ENCODE assay signal across 12 cellular contexts in the genomic region with DNA sequence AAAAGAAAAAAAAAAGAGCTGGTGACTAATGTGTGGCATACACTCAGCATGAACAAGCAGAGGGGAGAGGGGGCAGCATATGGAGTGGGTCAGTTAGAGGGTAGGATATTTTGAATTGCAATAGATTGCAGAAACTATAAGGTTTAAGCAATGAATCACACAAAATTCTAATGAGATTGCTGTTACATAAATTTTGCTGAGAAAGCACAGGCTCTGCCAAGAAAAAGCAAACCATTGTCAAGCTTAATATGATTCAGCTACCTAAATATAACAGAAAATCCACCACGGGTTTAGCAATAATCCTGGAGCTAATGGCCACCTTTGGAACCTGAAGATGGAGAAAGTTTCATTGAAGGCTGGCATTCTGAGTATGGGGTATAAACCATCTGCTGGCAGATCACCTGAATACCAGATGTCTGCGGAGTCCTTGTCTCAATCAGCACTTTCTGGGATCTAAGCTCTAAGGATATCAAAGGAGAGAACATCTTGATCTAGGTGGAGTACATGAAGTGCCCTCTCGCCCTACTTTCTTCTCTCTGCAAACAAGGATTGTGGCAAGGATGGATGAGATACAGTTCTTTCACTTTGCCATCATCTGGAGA. TPM values are rescaled to one million over a fixed set of nuclear protein-coding genes. Genes with fewer than 3 reads are reported as not detected.
DNase-seq lines count a peak whose midpoint lies in the region; ATAC-seq and TF ChIP-seq lines count a peak whose summit lies in the region.
"Had no signal": no experiment of that assay in that cellular context is flagged by ENCODE, and none has a peak within 500 bp of the region (broad histone marks: within the 10 kb centered on the region; RNA-seq: fewer than 3 reads in every experiment).

No MANE protein-coding gene starts in this region.

- 0 out of 2 replicates have a peak, but pooled peaks cover 3% of the 10 kb centered on the region for H3K4me1 ChIP-seq in Panc1 (ENCODE audit: control insufficient read depth, insufficient read depth, low read length)

- no peaks in the 10 kb centered on the region for H3K9me3 ChIP-seq in Panc1 (ENCODE audit: control insufficient read depth, insufficient read depth, low read depth, low read length)

- no peak for TF ChIP-seq CTCF in Panc1 (IDR thresholded peaks at IDR 0.05)

- H3K27me3 Mint-ChIP-seq in activated CD4-positive, alpha-beta T cell treated with anti-CD3 and anti-CD28 coated beads, Interleukin-2, amount 10 ng/mL, durations not matched to agents 24 days and 14 days, result no peaks in the 10 kb centered on the region
- H3K27me3 Mint-ChIP-seq: activated T-cell treated with anti-CD3 and anti-CD28 coated beads, Interleukin-2, amount 50 U/mL, for 24 hours had no signal

- CTCF ChIA-PET in Panc1 (lab: Charles Lee), result interaction anchor here (0.7 kb wide), 1 partner anchor 15 kb away, joined by 4 read pairs; no protein-coding TSS in a partner anchor

- intact Hi-C loops in Panc1 (cut with micrococcal nuclease; ENCODE audit: unreplicated experiment) (no loop called here), posterior cingulate gyrus (cut with DNase I) (no loop called here)
- intact Hi-C loops in activated CD4-positive, alpha-beta T cell treated with anti-CD3 and anti-CD28 coated beads, Interleukin-2, amount 10 ng/mL, durations not matched to agents 24 days and 14 days (cut with micrococcal nuclease), result no loop called here

- no peak overlapping the region for H3K27ac Mint-ChIP-seq in activated CD4-positive, alpha-beta T cell treated with anti-CD3 and anti-CD28 coated beads, Interleukin-2, amount 10 ng/mL, durations not matched to agents 24 days and 14 days

- H3K27ac ChIP-seq in Panc1 (ENCODE audit: low read length) (peak overlapping the region; percentile 18; the same call in 1 of the 2 replicates), epithelial cell of prostate (peak overlapping the region; percentile 65)

- POLR2A ChIA-PET in Panc1 (lab: Charles Lee), result no interaction called here

- in situ Hi-C loops in Panc1 (cut with HindIII; ENCODE audit: low pct_unique_long_range_greater_than_20kb, low sequenced_read_pairs), result no loop called here

- H3K9me3 Mint-ChIP-seq in activated CD4-positive, alpha-beta T cell treated with anti-CD3 and anti-CD28 coated beads, Interleukin-2, amount 10 ng/mL, durations not matched to agents 24 days and 14 days, result no peaks in the 10 kb centered on the region
- H3K9me3 Mint-ChIP-seq: activated T-cell treated with anti-CD3 and anti-CD28 coated beads, Interleukin-2, amount 50 U/mL, for 24 hours had no signal

- ATAC-seq in Panc1 (no peak), GM18511 (IDR thresholded peaks at IDR 0.05; ENCODE audit: unreplicated experiment) (no peak)

- peaks cover 2% of the 10 kb centered on the region for H3K36me3 ChIP-seq in Panc1 (ENCODE audit: control insufficient read depth, insufficient read depth, low read length)

- peaks cover 15% of the 10 kb centered on the region for H3K4me1 Mint-ChIP-seq in activated CD4-positive, alpha-beta T cell treated with anti-CD3 and anti-CD28 coated beads, Interleukin-2, amount 10 ng/mL, durations not matched to agents 24 days and 14 days

- DNase-seq in Daoy (ENCODE audit: low read depth), result peak; percentile 77
- DNase-seq in Panc1 (ENCODE audit: low read depth, low spot score), result no peak
- DNase-seq in epithelial cell of prostate (ENCODE audit: low read depth, low spot score), result peak; percentile 66
- DNase-seq in renal cortical epithelial cell (ENCODE audit: low read depth), result peak; percentile 84
- no peak for DNase-seq in posterior cingulate gyrus
- DNase-seq in NCI-H524 treated with DMSO at 0.1 percent for 48 hours (lab: John Stamatoyannopoulos, UW), result no peak
- no peak for DNase-seq in activated CD4-positive, alpha-beta T cell treated with anti-CD3 and anti-CD28 coated beads, Interleukin-2, amount 10 ng/mL, durations not matched to agents 24 days and 14 days
- DNase-seq: activated T-cell treated with anti-CD3 and anti-CD28 coated beads, Interleukin-2, amount 50 U/mL, for 24 hours; GDM1; retina; RPMI8226 had no signal

- H3K27me3 ChIP-seq in Panc1 (ENCODE audit: control insufficient read depth, insufficient read depth, low read length), result no peaks in the 10 kb centered on the region

- BruUV-seq in Panc1 (replicated peaks; lab: Mats Ljungman, UMichigan), result no TSS peak

- peaks cover 20% of the 10 kb centered on the region for H3K36me3 Mint-ChIP-seq in activated CD4-positive, alpha-beta T cell treated with anti-CD3 and anti-CD28 coated beads, Interleukin-2, amount 10 ng/mL, durations not matched to agents 24 days and 14 days (ENCODE audit: low read depth)

- no peak overlapping the region for H3K4me3 Mint-ChIP-seq in activated CD4-positive, alpha-beta T cell treated with anti-CD3 and anti-CD28 coated beads, Interleukin-2, amount 10 ng/mL, durations not matched to agents 24 days and 14 days
- H3K4me3 Mint-ChIP-seq: activated T-cell treated with anti-CD3 and anti-CD28 coated beads, Interleukin-2, amount 50 U/mL, for 24 hours had no signal

- no peak overlapping the region for H3K4me3 ChIP-seq in Panc1 (ENCODE audit: low read depth in 2 of 2, low read length in 2 of 2)

RNA-seq across cellular contexts. Expression of a gene that starts 30.3 kb away (rescaled TPM):
- not detected in 2 replicates for total RNA-seq in Daoy (2014; rRNA removed; shearing (Covaris generic))
- total RNA-seq in Panc1 (2021; ENCODE audit: unreplicated experiment) (not detected), renal cortical epithelial cell (6.9 and 22.8 TPM in 2 replicates)
- not detected for polyA plus RNA-seq in Panc1 (2012; ENCODE audit: insufficient read length)
- total RNA-seq in activated CD4-positive, alpha-beta T cell treated with anti-CD3 and anti-CD28 coated beads, Interleukin-2, amount 10 ng/mL, durations not matched to agents 24 days and 14 days, result not detected in 2 replicates

RNA-seq across cellular contexts. Expression of a gene that starts 59.2 kb away (rescaled TPM):
- total RNA-seq in Daoy (2014; rRNA removed; shearing (Covaris generic)), result 69.1 and 71.2 TPM in 2 replicates
- 93.1 TPM for total RNA-seq in Panc1 (2021; ENCODE audit: unreplicated experiment)
- 67.5 TPM for polyA plus RNA-seq in Panc1 (2012; ENCODE audit: insufficient read length)
- total RNA-seq in renal cortical epithelial cell, result 49.5 and 65.5 TPM in 2 replicates
- total RNA-seq in activated CD4-positive, alpha-beta T cell treated with anti-CD3 and anti-CD28 coated beads, Interleukin-2, amount 10 ng/mL, durations not matched to agents 24 days and 14 days, result 93.0 and 98.1 TPM in 2 replicates

Comparison
In these comparisons a context has a peak if more than half of its experiments do, and no peak if none do; other contexts are left out.
1. DNase-seq: peak in Daoy (single experiment), epithelial cell of prostate (single experiment) and renal cortical epithelial cell (single experiment); none in Panc1 (single experiment), posterior cingulate gyrus (0 of 10), NCI-H524 treated with DMSO at 0.1 percent for 48 hours (single experiment) and activated CD4-positive, alpha-beta T cell treated with anti-CD3 and anti-CD28 coated beads, Interleukin-2, amount 10 ng/mL, durations not matched to agents 24 days and 14 days (single experiment).